In the genomic region with DNA sequence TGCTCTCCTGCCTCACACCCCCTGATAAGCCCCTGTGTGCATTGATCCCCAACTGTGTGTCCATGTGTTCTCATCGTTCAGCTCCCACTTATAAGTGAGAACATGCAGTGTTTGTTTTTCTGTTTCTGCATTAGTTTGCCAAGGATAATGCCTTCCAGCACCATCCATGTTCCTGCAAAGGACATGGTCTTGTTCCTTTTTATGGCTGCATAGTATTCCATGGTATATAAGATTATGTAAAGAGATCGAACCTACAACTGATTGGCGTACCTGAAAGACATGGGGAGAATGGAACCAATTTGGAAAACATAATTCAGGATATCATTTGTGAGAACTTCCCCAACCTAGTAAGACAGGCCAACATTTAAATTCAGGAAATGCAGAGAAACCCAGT, we compare ENCODE assay signal across 8 cellular contexts. TPM values are rescaled to one million over a fixed set of nuclear protein-coding genes. Genes with fewer than 3 reads are reported as not detected.
A peak's percentile ranks its signal among the peaks of the same experiment; 100 is the strongest.
DNase-seq lines count a peak whose midpoint lies in the region; ATAC-seq and TF ChIP-seq lines count a peak whose summit lies in the region.
"Had no signal": no experiment of that assay in that cellular context is flagged by ENCODE, and none has a peak within 500 bp of the region (broad histone marks: within the 10 kb centered on the region; RNA-seq: fewer than 3 reads in every experiment).

No MANE protein-coding gene starts in this region.

- TF ChIP-seq POLR2A in HCT116 (IDR thresholded peaks at IDR 0.05; ENCODE audit: borderline replicate concordance, extremely low read depth, insufficient read depth, insufficient read length) = no peak
- no peak for TF ChIP-seq POLR2A in esophagus muscularis mucosa (IDR thresholded peaks at IDR 0.05; ENCODE audit: low read depth)
- TF ChIP-seq POLR2A in spleen (IDR thresholded peaks at IDR 0.05) = no peak

- DNase-seq in HCT116 (ENCODE audit: low read depth, low spot score) (no peak), SK-N-MC (ENCODE audit: low read depth, low spot score) (no peak), esophagus muscularis mucosa (ENCODE audit: extremely low spot score) (no peak), spleen (no peak), NCI-H748 (lab: John Stamatoyannopoulos, UW; ENCODE audit: unreplicated experiment) (no peak), Caco-2 (no peak), superior temporal gyrus (ENCODE audit: extremely low spot score) (no peak)
- DNase-seq: naive B cell had no signal

- WGBS in esophagus muscularis mucosa = 90% methylated on average over 3 of the region's 3 CpGs
- WGBS in spleen, 5 donors = 85 to 97% (median 92%) methylated on average over 3 of the region's 3 CpGs

- POLR2A ChIA-PET in HCT116 (lab: Charles Lee) (no interaction called here), Caco-2 (lab: Charles Lee) (no interaction called here)

- H3K4me2 ChIP-seq in HCT116 (ENCODE audit: low read length) = peak overlapping the region; percentile 80

- H3K4me3 ChIP-seq in HCT116 (replicated peaks in 1 of 2; ENCODE audit: low read depth in 1 of 2, low read length in 2 of 2) = peak overlapping the region; percentile 23 to 43
- H3K4me3 ChIP-seq in SK-N-MC = peak overlapping the region; percentile 58; the same call in 1 of the 2 replicates
- peak overlapping the region in 2 of 4 donors; percentile 31 to 38 for H3K4me3 ChIP-seq in esophagus muscularis mucosa
- H3K4me3 ChIP-seq in spleen = peak overlapping the region in 2 of 8 donors; percentile 10 to 31
- no peak overlapping the region for H3K4me3 ChIP-seq in Caco-2 (ENCODE audit: low read depth, low read length)

- H3K36me3 ChIP-seq in HCT116 (ENCODE audit: control insufficient read depth in 1 of 2, insufficient read depth in 2 of 2, low read length in 2 of 2) = no peaks in the 10 kb centered on the region
- no peaks in the 10 kb centered on the region for H3K36me3 ChIP-seq in SK-N-MC (ENCODE audit: insufficient read depth, low read length)
- no peaks in the 10 kb centered on the region for H3K36me3 ChIP-seq in esophagus muscularis mucosa
- H3K36me3 ChIP-seq in spleen = no peaks in the 10 kb centered on the region
- H3K36me3 ChIP-seq in Caco-2 (ENCODE audit: control insufficient read depth, insufficient read depth, low read length) = no peaks in the 10 kb centered on the region

- CTCF ChIA-PET in HCT116 (lab: Charles Lee) (no interaction called here), Caco-2 (lab: Charles Lee) (interaction anchor here (0.7 kb wide), 1 partner anchor 31 kb away, joined by 5 read pairs; no protein-coding TSS in a partner anchor)

- peak overlapping the region; percentile 76 for H3K27ac ChIP-seq in HCT116 (ENCODE audit: low read depth, low read length)
- peak overlapping the region; percentile 59; the same call in 1 of the 2 replicates for H3K27ac ChIP-seq in SK-N-MC
- peak overlapping the region in 3 of 4 donors; percentile 7 to 73 (median 67) for H3K27ac ChIP-seq in esophagus muscularis mucosa (replicated peaks in 1 of 4)
- H3K27ac ChIP-seq in spleen = peak overlapping the region in 7 of 8 donors; percentile 35 to 79 (median 68)

- H3K9me3 ChIP-seq in HCT116 (ENCODE audit: control insufficient read depth in 1 of 2, insufficient read depth in 1 of 2, low read depth in 1 of 2, low read length in 2 of 2) (no peaks in the 10 kb centered on the region), SK-N-MC (ENCODE audit: low read depth, low read length) (peaks cover 6% of the 10 kb centered on the region; the same call in 1 of the 2 replicates), esophagus muscularis mucosa (no peaks in the 10 kb centered on the region), spleen (no peaks in the 10 kb centered on the region), Caco-2 (no peaks in the 10 kb centered on the region)

- H3K27me3 Mint-ChIP-seq in Caco-2 (ENCODE audit: insufficient read depth, unreplicated experiment) = no peaks in the 10 kb centered on the region
- H3K27me3 Mint-ChIP-seq: naive B cell had no signal

- H3K9ac ChIP-seq in HCT116 (ENCODE audit: low read length) (peak overlapping the region; percentile 60), SK-N-MC (ENCODE audit: insufficient read length) (no peak overlapping the region)

- no peaks in the 10 kb centered on the region for H3K9me2 ChIP-seq in HCT116 (ENCODE audit: insufficient read depth)

- no peak overlapping the region for H3K27ac Mint-ChIP-seq in Caco-2 (ENCODE audit: unreplicated experiment)

- BruUV-seq in HCT116 (replicated peaks; lab: Mats Ljungman, UMichigan) = no TSS peak
- no TSS peak for BruUV-seq in Caco-2 (replicated peaks; lab: Mats Ljungman, UMichigan)

- H3K4me3 Mint-ChIP-seq in Caco-2 (ENCODE audit: unreplicated experiment) = no peak overlapping the region

- peaks cover 9% of the 10 kb centered on the region for H3K36me3 Mint-ChIP-seq in Caco-2 (ENCODE audit: insufficient read depth, unreplicated experiment)

- no peaks in the 10 kb centered on the region for H4K20me1 ChIP-seq in HCT116 (ENCODE audit: insufficient read depth)

- no peaks in the 10 kb centered on the region for H3K9me3 Mint-ChIP-seq in Caco-2 (ENCODE audit: unreplicated experiment)

- no peaks in the 10 kb centered on the region for H3K4me1 Mint-ChIP-seq in Caco-2 (ENCODE audit: low read depth, unreplicated experiment)

- no peak for ATAC-seq in HCT116

- no peak for TF ChIP-seq EP300 in esophagus muscularis mucosa (IDR thresholded peaks at IDR 0.05)

- peaks cover 64% of the 10 kb centered on the region for H3K79me2 ChIP-seq in HCT116 (ENCODE audit: insufficient read depth, low read length)

- peaks cover 45 to 90% of the 10 kb centered on the region in 2 experiments for H3K4me1 ChIP-seq in HCT116 (ENCODE audit: control insufficient read depth in 1 of 2, insufficient read depth in 2 of 2, low read length in 2 of 2)
- peaks cover 16 to 20% (median 18%) of the 10 kb centered on the region in 4 donors for H3K4me1 ChIP-seq in esophagus muscularis mucosa
- peaks cover 2 to 59% (median 26%) of the 10 kb centered on the region in 6 donors for H3K4me1 ChIP-seq in spleen
- no peaks in the 10 kb centered on the region for H3K4me1 ChIP-seq in Caco-2

- no peak overlapping the region for H2AFZ ChIP-seq in HCT116 (ENCODE audit: low read depth, low read length, poor library complexity, severe bottlenecking)

- no peak for TF ChIP-seq RAD21 in HCT116 (IDR thresholded peaks at IDR 0.05; ENCODE audit: low read depth)

- H3K27me3 ChIP-seq in HCT116 (ENCODE audit: insufficient read depth, low read length) (no peaks in the 10 kb centered on the region), esophagus muscularis mucosa (no peaks in the 10 kb centered on the region), spleen (replicated peaks in 1 of 7) (no peaks in the 10 kb centered on the region), Caco-2 (replicated peaks; ENCODE audit: control insufficient read depth, insufficient read depth, low read length) (no peaks in the 10 kb centered on the region)

- RAD21 ChIA-PET in HCT116 (lab: Charles Lee; ENCODE audit: low non-redundant PET in 1 of 2, low total read pairs in 2 of 2, uncharacterized antibody in 2 of 2, unreplicated experiment in 2 of 2) = no interaction called here

- intact Hi-C loops in HCT116 (cut with micrococcal nuclease) = no loop called here
- intact Hi-C loops in esophagus muscularis mucosa (cut with DNase I) = no loop called here
- intact Hi-C loops in spleen (cut with DNase I; ENCODE audit: low total_unique reads) = no loop called here
- intact Hi-C loops in Caco-2 (cut with micrococcal nuclease; ENCODE audit: unreplicated experiment) = no loop called here

- TF ChIP-seq CTCF in HCT116 (IDR thresholded peaks at IDR 0.05 in 2 of 3, conservative IDR thresholded peaks at IDR 0.05 in 1 of 3; ENCODE audit: borderline replicate concordance in 1 of 3, insufficient read depth in 1 of 3, low read depth in 2 of 3, low read length in 2 of 3) = no peak
- no peak for TF ChIP-seq CTCF in esophagus muscularis mucosa (IDR thresholded peaks at IDR 0.05)
- no peak for TF ChIP-seq CTCF in spleen (IDR thresholded peaks at IDR 0.05 in 8 of 11, conservative IDR thresholded peaks at IDR 0.05 in 3 of 11)
- no peak for TF ChIP-seq CTCF in Caco-2 (IDR thresholded peaks at IDR 0.05; ENCODE audit: insufficient read depth in 1 of 2, low read depth in 1 of 2, low read length in 1 of 2, severe bottlenecking in 1 of 2, unreplicated experiment in 1 of 2)

TF ChIP-seq in HCT116, 20 proteins besides CTCF, POLR2A, EP300 and RAD21:
- TF ChIP-seq ZFX (IDR thresholded peaks at IDR 0.05) (no peak), ZNF274 (IDR thresholded peaks at IDR 0.05; ENCODE audit: low read depth, low read length) (no peak), FOSL1 (IDR thresholded peaks at IDR 0.05; ENCODE audit: low read depth) (no peak), EGR1 (IDR thresholded peaks at IDR 0.05; ENCODE audit: low read depth) (no peak), SP1 (IDR thresholded peaks at IDR 0.05; ENCODE audit: low read depth) (no peak), EZH2 (IDR thresholded peaks at IDR 0.05) (no peak), SIN3A (IDR thresholded peaks at IDR 0.05; ENCODE audit: low read depth) (no peak), SRF (IDR thresholded peaks at IDR 0.05; ENCODE audit: low read depth) (no peak), EZH2phosphoT487 (IDR thresholded peaks at IDR 0.05; ENCODE audit: borderline replicate concordance) (no peak)
- TF ChIP-seq, protein P1, sequence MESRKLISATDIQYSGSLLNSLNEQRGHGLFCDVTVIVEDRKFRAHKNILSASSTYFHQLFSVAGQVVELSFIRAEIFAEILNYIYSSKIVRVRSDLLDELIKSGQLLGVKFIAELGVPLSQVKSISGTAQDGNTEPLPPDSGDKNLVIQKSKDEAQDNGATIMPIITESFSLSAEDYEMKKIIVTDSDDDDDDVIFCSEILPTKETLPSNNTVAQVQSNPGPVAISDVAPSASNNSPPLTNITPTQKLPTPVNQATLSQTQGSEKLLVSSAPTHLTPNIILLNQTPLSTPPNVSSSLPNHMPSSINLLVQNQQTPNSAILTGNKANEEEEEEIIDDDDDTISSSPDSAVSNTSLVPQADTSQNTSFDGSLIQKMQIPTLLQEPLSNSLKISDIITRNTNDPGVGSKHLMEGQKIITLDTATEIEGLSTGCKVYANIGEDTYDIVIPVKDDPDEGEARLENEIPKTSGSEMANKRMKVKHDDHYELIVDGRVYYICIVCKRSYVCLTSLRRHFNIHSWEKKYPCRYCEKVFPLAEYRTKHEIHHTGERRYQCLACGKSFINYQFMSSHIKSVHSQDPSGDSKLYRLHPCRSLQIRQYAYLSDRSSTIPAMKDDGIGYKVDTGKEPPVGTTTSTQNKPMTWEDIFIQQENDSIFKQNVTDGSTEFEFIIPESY (IDR thresholded peaks at IDR 0.05; ENCODE audit: extremely low read depth, insufficient replicate concordance, low read length) = no peak
TF ChIP-seq in HCT116: peak in this region for 0.

RNA-seq across cellular contexts. Expression of gene ANKRD33B, which starts 32.4 kb away (rescaled TPM):
- total RNA-seq in HCT116 (2021; ENCODE audit: unreplicated experiment) = 10.9 TPM
- polyA plus RNA-seq in HCT116 (2012) = 3.8 and 4.5 TPM in 2 replicates
- 1 to 10 TPM; 4.6 to 8.2 (median 6.7) TPM for total RNA-seq in esophagus muscularis mucosa
- 10 to 100 TPM; 20.7 to 37.8 (median 26.7) TPM for total RNA-seq in spleen
- polyA plus RNA-seq in spleen = 1 to 10 TPM; 2.0 to 5.3 (median 2.4) TPM
- total RNA-seq in Caco-2 (2022) = 22.8 and 25.3 TPM in 2 replicates
